Comparison of ENCODE assay signal across 1 cellular context in the genomic region with DNA sequence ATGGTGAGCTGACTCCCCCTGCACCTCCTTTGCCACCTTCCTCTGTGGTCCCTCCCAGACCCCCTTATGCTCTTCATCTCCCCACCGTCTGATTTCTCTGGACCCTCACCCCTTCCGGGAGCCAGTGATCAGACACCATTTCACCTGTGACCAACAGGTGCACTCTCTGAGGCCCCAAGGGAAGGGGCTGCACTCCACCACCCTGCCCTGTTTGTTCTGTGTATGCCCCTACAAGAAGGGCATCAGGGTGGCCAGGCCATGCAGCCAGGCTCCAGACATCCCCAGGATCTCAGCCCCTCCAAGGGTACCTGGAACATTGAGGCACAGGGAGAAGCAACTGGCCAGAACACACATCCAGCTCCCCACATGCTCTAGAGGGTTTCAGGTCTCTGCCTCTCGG.
TF ChIP-seq lines count a peak whose summit lies in the region.

No MANE protein-coding gene starts in this region.

TF ChIP-seq in HEK293, 187 proteins besides CTCF, POLR2A, EP300 and RAD21:
- peak; percentile 70; the same call in 1 of the 2 replicates for TF ChIP-seq SCRT2 (tag by site-specific recombination; IDR thresholded peaks at IDR 0.05)
